Comparison of ENCODE assay signal across 18 cellular contexts in genomic region chr6:25249133-25249532, GRCh38. TPM values are rescaled to one million over a fixed set of nuclear protein-coding genes. Genes with fewer than 3 reads are reported as not detected.
DNase-seq lines count a peak whose midpoint lies in the region; ATAC-seq, FAIRE-seq and TF ChIP-seq lines count a peak whose summit lies in the region.
"Had no signal": no experiment of that assay in that cellular context is flagged by ENCODE, and none has a peak within 500 bp of the region (broad histone marks: within the 10 kb centered on the region; RNA-seq: fewer than 3 reads in every experiment).

No MANE protein-coding gene starts in this region.

- no peak for ATAC-seq in left lung
- no peak for ATAC-seq in GM21367 (IDR thresholded peaks at IDR 0.05; ENCODE audit: unreplicated experiment)
- ATAC-seq: CD8-positive, alpha-beta T cell; HCT116 had no signal

- no peak overlapping the region for H3K4me3 ChIP-seq in brain microvascular endothelial cell (ENCODE audit: low read depth, low read length)
- H3K4me3 ChIP-seq in osteoblast (ENCODE audit: insufficient read depth, low read length) = no peak overlapping the region
- H3K4me3 ChIP-seq in left lung = no peak overlapping the region
- H3K4me3 ChIP-seq: GM23248 had no signal

- H3K4me1 Mint-ChIP-seq in activated CD4-positive, alpha-beta T cell treated with anti-CD3 and anti-CD28 coated beads, Interleukin-2, amount 10 ng/mL, durations not matched to agents 7 days and 5 days = peaks cover 9% of the 10 kb centered on the region
- H3K4me1 Mint-ChIP-seq: CD14-positive monocyte had no signal

- CTCF ChIA-PET in activated CD4-positive, alpha-beta T cell treated with anti-CD3 and anti-CD28 coated beads, Interleukin-2, amount 10 ng/mL, durations not matched to agents 7 days and 5 days (lab: Charles Lee) = interaction anchor here (1.1 kb wide), 1 partner anchor 25 kb away, joined by 4 read pairs; no protein-coding TSS in a partner anchor

- DNase-seq in HTR-8/SVneo (ENCODE audit: insufficient read length, low spot score) = no peak
- no peak for DNase-seq in brain microvascular endothelial cell
- DNase-seq in osteoblast (ENCODE audit: insufficient read length, low spot score, missing footprints) = no peak
- no peak for DNase-seq in left lung
- no peak for DNase-seq in activated CD4-positive, alpha-beta T cell treated with anti-CD3 and anti-CD28 coated beads, Interleukin-2, amount 10 ng/mL, durations not matched to agents 7 days and 5 days
- DNase-seq: CD8-positive, alpha-beta T cell; COR-L47; DMS53; GM23248 had no signal

- TF ChIP-seq CTCF in brain microvascular endothelial cell (IDR thresholded peaks at IDR 0.05; ENCODE audit: low read depth, low read length, missing control alignments) (no peak), osteoblast (IDR thresholded peaks at IDR 0.05; ENCODE audit: extremely low read depth, low read depth, low read length) (no peak), left lung (IDR thresholded peaks at IDR 0.05) (no peak)

- no peaks in the 10 kb centered on the region for H4K20me1 ChIP-seq in osteoblast (ENCODE audit: insufficient read depth, low read length)

- H3K9me3 ChIP-seq in osteoblast (ENCODE audit: low read depth, low read length) = no peaks in the 10 kb centered on the region
- H3K9me3 ChIP-seq in left lung = no peaks in the 10 kb centered on the region

- peak overlapping the region; percentile 87 for H3K27ac ChIP-seq in brain microvascular endothelial cell
- peak overlapping the region; percentile 86 for H3K27ac ChIP-seq in osteoblast (ENCODE audit: low read depth, low read length)
- no peak overlapping the region for H3K27ac ChIP-seq in left lung
- H3K27ac ChIP-seq: HL-60, KMS-11 had no signal

- H3K36me3 Mint-ChIP-seq in activated CD4-positive, alpha-beta T cell treated with anti-CD3 and anti-CD28 coated beads, Interleukin-2, amount 10 ng/mL, durations not matched to agents 7 days and 5 days (ENCODE audit: low read depth) = no peaks in the 10 kb centered on the region
- H3K36me3 Mint-ChIP-seq: CD14-positive monocyte; CD8-positive, alpha-beta T cell; IgD-negative memory B cell had no signal

- no peaks in the 10 kb centered on the region for H3K27me3 ChIP-seq in brain microvascular endothelial cell (replicated peaks)
- H3K27me3 ChIP-seq in osteoblast (ENCODE audit: insufficient read depth, low read length) = no peaks in the 10 kb centered on the region
- no peaks in the 10 kb centered on the region for H3K27me3 ChIP-seq in left lung

- H3K4me1 ChIP-seq in osteoblast (ENCODE audit: insufficient read depth, low read length) (peaks cover 18% of the 10 kb centered on the region), left lung (no peaks in the 10 kb centered on the region)

- in situ Hi-C loops in brain microvascular endothelial cell (cut with HindIII; ENCODE audit: low pct_ligation_motif_present, low sequenced_read_pairs) = no loop called here

- H3K4me2 ChIP-seq in osteoblast (ENCODE audit: insufficient read depth, low read length) = no peak overlapping the region
- H3K4me2 ChIP-seq: KMS-11 had no signal

- H3K4me3 Mint-ChIP-seq in activated CD4-positive, alpha-beta T cell treated with anti-CD3 and anti-CD28 coated beads, Interleukin-2, amount 10 ng/mL, durations not matched to agents 7 days and 5 days = no peak overlapping the region
- H3K4me3 Mint-ChIP-seq: CD14-positive monocyte; CD8-positive, alpha-beta T cell; IgD-negative memory B cell had no signal

- no peaks in the 10 kb centered on the region for H3K27me3 Mint-ChIP-seq in activated CD4-positive, alpha-beta T cell treated with anti-CD3 and anti-CD28 coated beads, Interleukin-2, amount 10 ng/mL, durations not matched to agents 7 days and 5 days

- H2AFZ ChIP-seq in osteoblast (ENCODE audit: low read length) = no peak overlapping the region
- H2AFZ ChIP-seq: GM23248 had no signal

- no peaks in the 10 kb centered on the region for H3K79me2 ChIP-seq in osteoblast (ENCODE audit: insufficient read depth, low read length)

- H3K9me3 Mint-ChIP-seq in activated CD4-positive, alpha-beta T cell treated with anti-CD3 and anti-CD28 coated beads, Interleukin-2, amount 10 ng/mL, durations not matched to agents 7 days and 5 days = no peaks in the 10 kb centered on the region
- H3K9me3 Mint-ChIP-seq: CD14-positive monocyte; CD8-positive, alpha-beta T cell; IgD-negative memory B cell had no signal

- H3K27ac Mint-ChIP-seq in activated CD4-positive, alpha-beta T cell treated with anti-CD3 and anti-CD28 coated beads, Interleukin-2, amount 10 ng/mL, durations not matched to agents 7 days and 5 days = no peak overlapping the region
- H3K27ac Mint-ChIP-seq: CD14-positive monocyte; CD8-positive, alpha-beta T cell had no signal

- intact Hi-C loops in left lung (cut with DNase I) = no loop called here

- no peaks in the 10 kb centered on the region for H3K36me3 ChIP-seq in brain microvascular endothelial cell (replicated peaks)
- no peaks in the 10 kb centered on the region for H3K36me3 ChIP-seq in osteoblast (ENCODE audit: insufficient read depth, low read length)
- no peaks in the 10 kb centered on the region for H3K36me3 ChIP-seq in left lung

- FAIRE-seq in A204.1 (lab: Jason Lieb, UNC) (peak; percentile 82), HTR-8/SVneo (lab: Jason Lieb, UNC) (peak; percentile 85)
- FAIRE-seq: D721Med, H54 had no signal

- POLR2A ChIA-PET in activated CD4-positive, alpha-beta T cell treated with anti-CD3 and anti-CD28 coated beads, Interleukin-2, amount 10 ng/mL, durations not matched to agents 7 days and 5 days (lab: Charles Lee) = no interaction called here

RNA-seq across cellular contexts. Expression of gene CARMIL1, which starts 30.0 kb away (rescaled TPM):
- 24.5 and 25.7 TPM in 2 replicates for total RNA-seq in osteoblast
- 10 to 100 TPM; 16.4 to 22.2 TPM for total RNA-seq in left lung
- 1 to 10 TPM; 5.0 to 5.4 TPM for total RNA-seq in activated CD4-positive, alpha-beta T cell treated with anti-CD3 and anti-CD28 coated beads, Interleukin-2, amount 10 ng/mL, durations not matched to agents 7 days and 5 days

Comparison
In these comparisons a context has a peak if more than half of its experiments do, and no peak if none do; other contexts are left out.
1. H3K27ac ChIP-seq: peak in brain microvascular endothelial cell (single experiment) and osteoblast (single experiment); none in left lung (0 of 2).